Comparison of ENCODE assay signal across 16 cellular contexts in genomic region chr14:50783542-50783941, GRCh38. TPM values are rescaled to one million over a fixed set of nuclear protein-coding genes. Genes with fewer than 3 reads are reported as not detected.
DNase-seq lines count a peak whose midpoint lies in the region; ATAC-seq, FAIRE-seq and TF ChIP-seq lines count a peak whose summit lies in the region.
"Had no signal": no experiment of that assay in that cellular context is flagged by ENCODE, and none has a peak within 500 bp of the region (broad histone marks: within the 10 kb centered on the region; RNA-seq: fewer than 3 reads in every experiment).

No MANE protein-coding gene starts in this region.

- H3K9me3 ChIP-seq in CD4-positive, alpha-beta memory T cell (ENCODE audit: control insufficient read depth in 1 of 2, low read length in 2 of 2), result no peaks in the 10 kb centered on the region
- H3K9me3 ChIP-seq in neural progenitor cell (ENCODE audit: low read depth) (no peaks in the 10 kb centered on the region), small intestine (ENCODE audit: control insufficient read depth, low read depth) (no peaks in the 10 kb centered on the region)
- H3K9me3 ChIP-seq: sigmoid colon, uterus had no signal

- peak overlapping the region in 2 of 8 donors; percentile 40 to 61 for H3K4me3 Mint-ChIP-seq in CD4-positive, alpha-beta memory T cell
- H3K4me3 Mint-ChIP-seq in IgD-negative memory B cell, result peak overlapping the region in 1 of 4 donors; percentile 17
- no peak overlapping the region for H3K4me3 Mint-ChIP-seq in activated naive CD8-positive, alpha-beta T cell treated with anti-CD3 and anti-CD28 coated beads, Interleukin-2, amount 50 U/mL, for 24 hours
- H3K4me3 Mint-ChIP-seq in neural progenitor cell, result peak overlapping the region; percentile 20

- H3K4me1 Mint-ChIP-seq in CD4-positive, alpha-beta memory T cell, result peaks cover 60 to 93% (median 75%) of the 10 kb centered on the region in 4 donors
- H3K4me1 Mint-ChIP-seq in IgD-negative memory B cell (peaks cover 50 to 67% (median 66%) of the 10 kb centered on the region in 3 donors), neural progenitor cell (peaks cover 47% of the 10 kb centered on the region)
- H3K4me1 Mint-ChIP-seq in activated naive CD8-positive, alpha-beta T cell treated with anti-CD3 and anti-CD28 coated beads, Interleukin-2, amount 50 U/mL, for 24 hours, result peaks cover 69% of the 10 kb centered on the region

- intact Hi-C loops in CD4-positive, alpha-beta memory T cell (cut with micrococcal nuclease), result no loop called here

- POLR2A ChIA-PET in CD4-positive, alpha-beta memory T cell (lab: Charles Lee; ENCODE audit: partially characterized antibody), result interaction anchor here (4.2 to 5.1 kb wide), 2 partner anchors 39 to 47 kb away, joined by 28 to 37 read pairs; partner anchors contain the start of gene NIN

- peaks cover 0 to 2% (median 0%) of the 10 kb centered on the region in 8 donors for H3K9me3 Mint-ChIP-seq in CD4-positive, alpha-beta memory T cell
- no peaks in the 10 kb centered on the region for H3K9me3 Mint-ChIP-seq in IgD-negative memory B cell
- no peaks in the 10 kb centered on the region for H3K9me3 Mint-ChIP-seq in activated naive CD8-positive, alpha-beta T cell treated with anti-CD3 and anti-CD28 coated beads, Interleukin-2, amount 50 U/mL, for 24 hours
- H3K9me3 Mint-ChIP-seq in neural progenitor cell, result no peaks in the 10 kb centered on the region

- H4K20me1 ChIP-seq in neural progenitor cell (ENCODE audit: low read depth), result no peaks in the 10 kb centered on the region

- H3K27me3 Mint-ChIP-seq in CD4-positive, alpha-beta memory T cell, result no peaks in the 10 kb centered on the region
- H3K27me3 Mint-ChIP-seq in IgD-negative memory B cell (no peaks in the 10 kb centered on the region), neural progenitor cell (ENCODE audit: insufficient read depth, low read depth) (peaks cover 4% of the 10 kb centered on the region)
- H3K27me3 Mint-ChIP-seq in activated naive CD8-positive, alpha-beta T cell treated with anti-CD3 and anti-CD28 coated beads, Interleukin-2, amount 50 U/mL, for 24 hours, result no peaks in the 10 kb centered on the region

- H3K27me3 ChIP-seq in CD4-positive, alpha-beta memory T cell (ENCODE audit: insufficient read depth, low read length), result no peaks in the 10 kb centered on the region
- H3K27me3 ChIP-seq in neural progenitor cell (no peaks in the 10 kb centered on the region), small intestine (ENCODE audit: control insufficient read depth in 2 of 2, insufficient read depth in 2 of 2, low read length in 2 of 2) (no peaks in the 10 kb centered on the region)
- H3K27me3 ChIP-seq: sigmoid colon, uterus had no signal

- DNase-seq in CD4-positive, alpha-beta memory T cell, result no peak
- no peak for DNase-seq in activated naive CD8-positive, alpha-beta T cell treated with anti-CD3 and anti-CD28 coated beads, Interleukin-2, amount 50 U/mL, for 24 hours
- DNase-seq in neural progenitor cell (ENCODE audit: low spot score), result no peak
- no peak for DNase-seq in small intestine
- DNase-seq in HCEC 1CT, result no peak
- DNase-seq: activated CD4-positive, alpha-beta T cell treated with anti-CD3 and anti-CD28 coated beads, Interleukin-2, amount 50 U/mL, for 48 hours; erythroblast; Kasumi-1; NCI-H1105 treated with DMSO at 0.1 percent for 48 hours; sigmoid colon; uterus had no signal

- H3K4me3 ChIP-seq in CD4-positive, alpha-beta memory T cell (ENCODE audit: low read length in 2 of 2), result no peak overlapping the region
- H3K4me3 ChIP-seq in neural progenitor cell, result no peak overlapping the region
- no peak overlapping the region for H3K4me3 ChIP-seq in small intestine (ENCODE audit: low read depth in 1 of 2, low read length in 2 of 2)
- H3K4me3 ChIP-seq: sigmoid colon, uterus had no signal

- ATAC-seq in activated naive CD8-positive, alpha-beta T cell treated with anti-CD3 and anti-CD28 coated beads, Interleukin-2, amount 50 U/mL, for 24 hours, result no peak
- no peak for ATAC-seq in HG03457 (IDR thresholded peaks at IDR 0.05; ENCODE audit: unreplicated experiment)

- H3F3A ChIP-seq in neural progenitor cell (ENCODE audit: low read depth), result peaks cover 53% of the 10 kb centered on the region

- FAIRE-seq in small intestine (lab: Jason Lieb, UNC), result no peak
- FAIRE-seq: frontal cortex, G401.6, TTC549 had no signal

- H3K79me2 ChIP-seq in neural progenitor cell (ENCODE audit: low read depth), result no peaks in the 10 kb centered on the region

- H3K27ac Mint-ChIP-seq in CD4-positive, alpha-beta memory T cell, result peak overlapping the region; percentile 85 to 93 (median 91)
- H3K27ac Mint-ChIP-seq in IgD-negative memory B cell (peak overlapping the region in 2 of 3 donors; percentile 47 to 65), neural progenitor cell (peak overlapping the region; percentile 55)
- peak overlapping the region; percentile 60 for H3K27ac Mint-ChIP-seq in activated naive CD8-positive, alpha-beta T cell treated with anti-CD3 and anti-CD28 coated beads, Interleukin-2, amount 50 U/mL, for 24 hours

- H3K4me2 ChIP-seq in neural progenitor cell, result peak overlapping the region; percentile 34

- WGBS in small intestine, 3 donors, result 88 to 89% (median 89%) methylated on average over 2 of the region's 2 CpGs

- no peak overlapping the region for H3K9ac ChIP-seq in neural progenitor cell

- CTCF ChIA-PET in CD4-positive, alpha-beta memory T cell (lab: Charles Lee; ENCODE audit: partially characterized antibody), result interaction anchor here (5.5 to 11.4 kb wide), 2 partner anchors 7 to 76 kb away, joined by 79 to 132 read pairs; no protein-coding TSS in a partner anchor

- H2AFZ ChIP-seq in neural progenitor cell (replicated peaks), result no peak overlapping the region

- no peak overlapping the region for H3K27ac ChIP-seq in CD4-positive, alpha-beta memory T cell (ENCODE audit: low read depth, low read length)
- H3K27ac ChIP-seq in neural progenitor cell (peak overlapping the region; percentile 64), small intestine (ENCODE audit: low read depth in 1 of 2, low read length in 1 of 2) (no peak overlapping the region)
- H3K27ac ChIP-seq: sigmoid colon, uterus had no signal

- TF ChIP-seq CTCF in neural progenitor cell (IDR thresholded peaks at IDR 0.05), result no peak

- peaks cover 77% of the 10 kb centered on the region for H3K4me1 ChIP-seq in CD4-positive, alpha-beta memory T cell (ENCODE audit: insufficient read depth, low read length)
- H3K4me1 ChIP-seq in neural progenitor cell (peaks cover 58% of the 10 kb centered on the region), small intestine (ENCODE audit: control insufficient read depth in 2 of 2, insufficient read depth in 1 of 2, low read depth in 1 of 2, low read length in 1 of 2) (peaks cover 0 to 5% of the 10 kb centered on the region in 2 donors)
- H3K4me1 ChIP-seq: uterus had no signal

- peaks cover 1 to 14% of the 10 kb centered on the region in 2 donors for H3K36me3 Mint-ChIP-seq in CD4-positive, alpha-beta memory T cell
- H3K36me3 Mint-ChIP-seq in IgD-negative memory B cell, result peaks cover 7% of the 10 kb centered on the region
- H3K36me3 Mint-ChIP-seq in activated naive CD8-positive, alpha-beta T cell treated with anti-CD3 and anti-CD28 coated beads, Interleukin-2, amount 50 U/mL, for 24 hours (ENCODE audit: low read depth), result peaks cover 14% of the 10 kb centered on the region
- peaks cover 9% of the 10 kb centered on the region for H3K36me3 Mint-ChIP-seq in neural progenitor cell

- no peaks in the 10 kb centered on the region for H3K36me3 ChIP-seq in CD4-positive, alpha-beta memory T cell (ENCODE audit: insufficient read depth, low read length)
- no peaks in the 10 kb centered on the region for H3K36me3 ChIP-seq in neural progenitor cell
- no peaks in the 10 kb centered on the region for H3K36me3 ChIP-seq in small intestine (ENCODE audit: control insufficient read depth in 2 of 2, insufficient read depth in 2 of 2, low read length in 2 of 2)
- H3K36me3 ChIP-seq: sigmoid colon, uterus had no signal

RNA-seq across cellular contexts. Expression of gene NIN, which starts 47.4 kb away (rescaled TPM):
- 100 to 1,000 TPM in 1 of 2 experiments, 10 to 100 TPM in 1; 99.7 to 102 TPM for total RNA-seq in CD4-positive, alpha-beta memory T cell
- polyA plus RNA-seq in CD4-positive, alpha-beta memory T cell, result 10 to 100 TPM in 1 of 2 donors, 1 to 10 TPM in 1; 8.5 to 50.1 TPM
- polyA plus RNA-seq in IgD-negative memory B cell (76.5 TPM), small intestine (1 to 10 TPM; 1.9 to 4.4 (median 3.1) TPM)
- total RNA-seq in neural progenitor cell (ENCODE audit: low replicate concordance), result 34.7 and 49.0 TPM in 2 replicates
